Comparison of ENCODE assay signal across 20 cellular contexts in genomic region chr9:68955281-68955680, GRCh38.
DNase-seq lines count a peak whose midpoint lies in the region; ATAC-seq and TF ChIP-seq lines count a peak whose summit lies in the region.
"Had no signal": no experiment of that assay in that cellular context is flagged by ENCODE, and none has a peak within 500 bp of the region (broad histone marks: within the 10 kb centered on the region; RNA-seq: fewer than 3 reads in every experiment).

No MANE protein-coding gene starts in this region.

- H3K9me3 Mint-ChIP-seq in activated naive CD8-positive, alpha-beta T cell treated with anti-CD3 and anti-CD28 coated beads, Interleukin-2, amount 50 U/mL, for 24 hours, result peaks cover 10% of the 10 kb centered on the region
- H3K9me3 Mint-ChIP-seq: memory B cell; natural killer cell treated with Interleukin-12 subunit alpha and Interleukin-12 subunit beta and Interleukin-15 and Interleukin-18, amount 100 ng/mL, for 72 hours; T-cell had no signal

- H3K27me3 Mint-ChIP-seq in activated naive CD8-positive, alpha-beta T cell treated with anti-CD3 and anti-CD28 coated beads, Interleukin-2, amount 50 U/mL, for 24 hours, result peaks cover 4% of the 10 kb centered on the region
- H3K27me3 Mint-ChIP-seq: memory B cell had no signal

- in situ Hi-C loops in GM13976 (cut with MboI; ENCODE audit: low sequenced_read_pairs, unreplicated experiment), result no loop called here

- peak overlapping the region; percentile 74 for H3K27ac Mint-ChIP-seq in activated naive CD8-positive, alpha-beta T cell treated with anti-CD3 and anti-CD28 coated beads, Interleukin-2, amount 50 U/mL, for 24 hours
- H3K27ac Mint-ChIP-seq: memory B cell; natural killer cell treated with Interleukin-12 subunit alpha and Interleukin-12 subunit beta and Interleukin-15 and Interleukin-18, amount 100 ng/mL, for 72 hours had no signal

- peak overlapping the region; percentile 18 for H3K4me3 Mint-ChIP-seq in activated naive CD8-positive, alpha-beta T cell treated with anti-CD3 and anti-CD28 coated beads, Interleukin-2, amount 50 U/mL, for 24 hours
- H3K4me3 Mint-ChIP-seq: memory B cell; natural killer cell treated with Interleukin-12 subunit alpha and Interleukin-12 subunit beta and Interleukin-15 and Interleukin-18, amount 100 ng/mL, for 72 hours had no signal

- no peak for TF ChIP-seq CTCF in GM13976 (IDR thresholded peaks at IDR 0.05; ENCODE audit: borderline replicate concordance, control extremely low read depth, extremely low read depth, insufficient read depth, missing control alignments)

- peak; percentile 22 for DNase-seq in stimulated activated CD4-positive, alpha-beta T cell treated with anti-CD3 and anti-CD28 coated beads, Interleukin-15, amount 100 ng/mL, for 24 hours
- no peak for DNase-seq in stimulated activated CD4-positive, alpha-beta T cell treated with anti-CD3 and anti-CD28 coated beads, Interleukin-4, amount 100 ng/mL, for 4 hours
- peak; percentile 21 to 27 for DNase-seq in Kasumi-1 (lab: John Stamatoyannopoulos, UW)
- no peak for DNase-seq in activated naive CD8-positive, alpha-beta T cell treated with anti-CD3 and anti-CD28 coated beads, Interleukin-2, amount 50 U/mL, for 24 hours
- no peak for DNase-seq in NCI-H1105 treated with DMSO at 0.1 percent for 48 hours (lab: John Stamatoyannopoulos, UW)
- no peak for DNase-seq in SKM-1 treated with dmso at 0.1 percent for 144 hours (lab: John Stamatoyannopoulos, UW; ENCODE audit: unreplicated experiment)
- no peak for DNase-seq in GM13976 (ENCODE audit: low spot score)
- DNase-seq: activated CD4-positive, CD25-positive, alpha-beta regulatory T cell; AML-193; amygdala; GF-D8; GM23248; heart left ventricle; NCI-H146; NCI-H226; NK-92 treated with Interleukin-12 subunit alpha and Interleukin-12 subunit beta, amount 100 ng/mL, for 24 hours; small intestine; T-cell had no signal

- H3K4me1 Mint-ChIP-seq in activated naive CD8-positive, alpha-beta T cell treated with anti-CD3 and anti-CD28 coated beads, Interleukin-2, amount 50 U/mL, for 24 hours, result peaks cover 33% of the 10 kb centered on the region

- peak; percentile 78 for ATAC-seq in activated naive CD8-positive, alpha-beta T cell treated with anti-CD3 and anti-CD28 coated beads, Interleukin-2, amount 50 U/mL, for 24 hours
- ATAC-seq: heart left ventricle; natural killer cell treated with Interleukin-12 subunit alpha and Interleukin-12 subunit beta and Interleukin-15 and Interleukin-18, amount 100 ng/mL, for 72 hours had no signal

- H3K36me3 Mint-ChIP-seq in activated naive CD8-positive, alpha-beta T cell treated with anti-CD3 and anti-CD28 coated beads, Interleukin-2, amount 50 U/mL, for 24 hours (ENCODE audit: low read depth), result no peaks in the 10 kb centered on the region
- H3K36me3 Mint-ChIP-seq: natural killer cell treated with Interleukin-12 subunit alpha and Interleukin-12 subunit beta and Interleukin-15 and Interleukin-18, amount 100 ng/mL, for 72 hours; T-cell had no signal

Comparison
In these comparisons a context has a peak if more than half of its experiments do, and no peak if none do; other contexts are left out.
1. DNase-seq: peak in stimulated activated CD4-positive, alpha-beta T cell treated with anti-CD3 and anti-CD28 coated beads, Interleukin-15, amount 100 ng/mL, for 24 hours (single experiment) and Kasumi-1 (2 of 2); none in stimulated activated CD4-positive, alpha-beta T cell treated with anti-CD3 and anti-CD28 coated beads, Interleukin-4, amount 100 ng/mL, for 4 hours (0 of 2), activated naive CD8-positive, alpha-beta T cell treated with anti-CD3 and anti-CD28 coated beads, Interleukin-2, amount 50 U/mL, for 24 hours (single experiment), NCI-H1105 treated with DMSO at 0.1 percent for 48 hours (single experiment), SKM-1 treated with dmso at 0.1 percent for 144 hours (single experiment) and GM13976 (single experiment).